In the genomic region with DNA sequence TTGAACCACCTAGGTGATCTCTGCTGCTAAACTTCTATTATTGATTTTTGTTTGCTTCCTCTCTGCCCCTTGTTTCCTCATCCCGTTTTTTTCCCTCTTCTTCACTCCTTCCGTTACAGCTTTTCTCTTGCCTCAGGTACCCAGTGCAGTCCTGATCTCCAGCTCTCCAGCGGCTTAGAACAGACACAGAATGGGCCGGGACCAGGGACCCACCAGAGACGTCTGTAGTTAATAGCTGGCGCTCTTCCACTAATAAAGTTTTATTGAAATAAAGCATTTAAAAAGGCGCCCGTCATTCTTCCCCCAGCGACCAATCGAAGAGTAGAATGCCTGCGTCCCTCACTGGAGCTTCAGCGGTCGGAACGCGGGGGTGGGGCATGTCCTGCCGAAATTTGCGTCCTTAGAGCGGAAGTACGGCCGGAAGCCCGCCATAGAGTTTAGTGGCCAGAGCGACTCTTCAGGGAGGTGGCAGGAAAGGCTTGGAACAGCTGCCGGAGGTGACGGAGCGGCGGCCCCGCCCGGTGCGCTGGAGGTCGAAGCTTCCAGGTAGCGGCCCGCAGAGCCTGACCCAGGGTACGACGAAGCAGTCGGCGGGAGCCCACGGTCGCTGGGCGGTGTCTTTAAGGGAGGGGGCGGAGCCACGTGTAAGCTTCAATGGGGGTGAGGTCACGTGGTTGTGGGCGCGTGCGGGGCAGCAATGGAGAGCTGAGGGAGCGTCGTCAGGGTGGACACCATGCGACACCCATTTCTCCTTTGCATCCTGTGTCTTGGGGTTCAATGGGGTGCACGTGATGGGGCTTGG, we compare ENCODE assay signal across 8 cellular contexts. TPM values are rescaled to one million over a fixed set of nuclear protein-coding genes. Genes with fewer than 3 reads are reported as not detected.
DNase-seq lines count a peak whose midpoint lies in the region; ATAC-seq and TF ChIP-seq lines count a peak whose summit lies in the region.

A gene with protein sequence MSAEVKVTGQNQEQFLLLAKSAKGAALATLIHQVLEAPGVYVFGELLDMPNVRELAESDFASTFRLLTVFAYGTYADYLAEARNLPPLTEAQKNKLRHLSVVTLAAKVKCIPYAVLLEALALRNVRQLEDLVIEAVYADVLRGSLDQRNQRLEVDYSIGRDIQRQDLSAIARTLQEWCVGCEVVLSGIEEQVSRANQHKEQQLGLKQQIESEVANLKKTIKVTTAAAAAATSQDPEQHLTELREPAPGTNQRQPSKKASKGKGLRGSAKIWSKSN (plus strand): TSS at position 440 of the 802 bp plus-strand sequence. CDS start 611 bp downstream, outside the sequence.

- H3K9me3 Mint-ChIP-seq in activated T-cell treated with anti-CD3 and anti-CD28 coated beads, Interleukin-2, amount 50 U/mL, for 24 hours: no peaks in the 10 kb centered on the region

- peak within 1 kb of the TSS; percentile 71 for H3K4me3 ChIP-seq in epithelial cell of proximal tubule (ENCODE audit: low read depth, low read length)

- peaks cover 33% of the 10 kb centered on the region for H3K36me3 Mint-ChIP-seq in activated T-cell treated with anti-CD3 and anti-CD28 coated beads, Interleukin-2, amount 50 U/mL, for 24 hours (ENCODE audit: low read depth)

- in situ Hi-C loops in KBM-7 (cut with MboI; ENCODE audit: low pct_unique_long_range_greater_than_20kb, low sequenced_read_pairs): no loop called here

- peak within 1 kb of the TSS; percentile 86 for H3K4me3 Mint-ChIP-seq in activated T-cell treated with anti-CD3 and anti-CD28 coated beads, Interleukin-2, amount 50 U/mL, for 24 hours

- no peak for TF ChIP-seq CTCF in epithelial cell of proximal tubule (conservative IDR thresholded peaks at IDR 0.05; ENCODE audit: low read depth, low read length)

- no peaks in the 10 kb centered on the region for H3K27me3 Mint-ChIP-seq in activated T-cell treated with anti-CD3 and anti-CD28 coated beads, Interleukin-2, amount 50 U/mL, for 24 hours

- ATAC-seq in GM21717 (IDR thresholded peaks at IDR 0.05; ENCODE audit: unreplicated experiment): peak; percentile 81

- H3K27ac Mint-ChIP-seq in activated T-cell treated with anti-CD3 and anti-CD28 coated beads, Interleukin-2, amount 50 U/mL, for 24 hours: peak within 1 kb of the TSS; percentile 93

- DNase-seq in DMS153 treated with DMSO at 0.1 percent for 48 hours (lab: John Stamatoyannopoulos, UW; ENCODE audit: unreplicated experiment) (peak; percentile 98), KBM-7 (peak; percentile 99), epithelial cell of proximal tubule (ENCODE audit: low read depth) (peak; percentile 87), mucosa of gallbladder (ENCODE audit: low spot score) (peak; percentile 99)
- DNase-seq in activated T-cell treated with anti-CD3 and anti-CD28 coated beads, Interleukin-2, amount 50 U/mL, for 24 hours: peak; percentile 95
- DNase-seq in stimulated activated CD8-positive, alpha-beta memory T cell treated with anti-CD3 and anti-CD28 coated beads, Interleukin-4, amount 100 ng/mL, for 4 hours (ENCODE audit: low read depth in 2 of 2, low spot score in 1 of 2): peak; percentile 80 to 90

- H3K4me1 Mint-ChIP-seq in activated T-cell treated with anti-CD3 and anti-CD28 coated beads, Interleukin-2, amount 50 U/mL, for 24 hours (ENCODE audit: low read depth): peaks cover 29% of the 10 kb centered on the region

TF ChIP-seq in PFSK-1, 5 proteins besides CTCF, POLR2A, EP300 and RAD21:
- TF ChIP-seq FOXP2 (optimal IDR thresholded peaks at IDR 0.05; ENCODE audit: borderline replicate concordance, extremely low read depth, extremely low read length, insufficient read depth): peak; percentile 79
- TF ChIP-seq, protein P1, sequence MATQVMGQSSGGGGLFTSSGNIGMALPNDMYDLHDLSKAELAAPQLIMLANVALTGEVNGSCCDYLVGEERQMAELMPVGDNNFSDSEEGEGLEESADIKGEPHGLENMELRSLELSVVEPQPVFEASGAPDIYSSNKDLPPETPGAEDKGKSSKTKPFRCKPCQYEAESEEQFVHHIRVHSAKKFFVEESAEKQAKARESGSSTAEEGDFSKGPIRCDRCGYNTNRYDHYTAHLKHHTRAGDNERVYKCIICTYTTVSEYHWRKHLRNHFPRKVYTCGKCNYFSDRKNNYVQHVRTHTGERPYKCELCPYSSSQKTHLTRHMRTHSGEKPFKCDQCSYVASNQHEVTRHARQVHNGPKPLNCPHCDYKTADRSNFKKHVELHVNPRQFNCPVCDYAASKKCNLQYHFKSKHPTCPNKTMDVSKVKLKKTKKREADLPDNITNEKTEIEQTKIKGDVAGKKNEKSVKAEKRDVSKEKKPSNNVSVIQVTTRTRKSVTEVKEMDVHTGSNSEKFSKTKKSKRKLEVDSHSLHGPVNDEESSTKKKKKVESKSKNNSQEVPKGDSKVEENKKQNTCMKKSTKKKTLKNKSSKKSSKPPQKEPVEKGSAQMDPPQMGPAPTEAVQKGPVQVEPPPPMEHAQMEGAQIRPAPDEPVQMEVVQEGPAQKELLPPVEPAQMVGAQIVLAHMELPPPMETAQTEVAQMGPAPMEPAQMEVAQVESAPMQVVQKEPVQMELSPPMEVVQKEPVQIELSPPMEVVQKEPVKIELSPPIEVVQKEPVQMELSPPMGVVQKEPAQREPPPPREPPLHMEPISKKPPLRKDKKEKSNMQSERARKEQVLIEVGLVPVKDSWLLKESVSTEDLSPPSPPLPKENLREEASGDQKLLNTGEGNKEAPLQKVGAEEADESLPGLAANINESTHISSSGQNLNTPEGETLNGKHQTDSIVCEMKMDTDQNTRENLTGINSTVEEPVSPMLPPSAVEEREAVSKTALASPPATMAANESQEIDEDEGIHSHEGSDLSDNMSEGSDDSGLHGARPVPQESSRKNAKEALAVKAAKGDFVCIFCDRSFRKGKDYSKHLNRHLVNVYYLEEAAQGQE (IDR thresholded peaks at IDR 0.05; ENCODE audit: insufficient read depth in 1 of 2, low read depth in 2 of 2, low read length in 2 of 2): peak in 1 of 2 experiments; percentile 45; a peak in 2 of 4 replicates
- TF ChIP-seq POLR2AphosphoS5 (IDR thresholded peaks at IDR 0.05; ENCODE audit: low read depth, low read length): peak; percentile 69; the same call in 1 of the 2 replicates
- peak; percentile 85; the same call in 1 of the 2 replicates for TF ChIP-seq SIN3A (IDR thresholded peaks at IDR 0.05; ENCODE audit: borderline replicate concordance, insufficient read depth, low read length)
- peak; percentile 67; the same call in 1 of the 2 replicates for TF ChIP-seq TAF1 (IDR thresholded peaks at IDR 0.05; ENCODE audit: borderline replicate concordance, insufficient read depth, low read length)

RNA-seq across cellular contexts. Expression of the gene that starts here (rescaled TPM):
- 126 TPM for polyA plus RNA-seq in PFSK-1 (2012; ENCODE audit: insufficient read length, low read depth)
- total RNA-seq in epithelial cell of proximal tubule (59.2 and 63.5 TPM in 2 replicates), mucosa of gallbladder (61.4 TPM)

Comparison
In these comparisons a context has a peak if more than half of its experiments do, and no peak if none do; other contexts are left out.
1. Peak in every context shown above with its lines: DNase-seq, ATAC-seq and H3K4me3 ChIP-seq.